ENCODE assay signal across 32 cellular contexts in the genomic region with DNA sequence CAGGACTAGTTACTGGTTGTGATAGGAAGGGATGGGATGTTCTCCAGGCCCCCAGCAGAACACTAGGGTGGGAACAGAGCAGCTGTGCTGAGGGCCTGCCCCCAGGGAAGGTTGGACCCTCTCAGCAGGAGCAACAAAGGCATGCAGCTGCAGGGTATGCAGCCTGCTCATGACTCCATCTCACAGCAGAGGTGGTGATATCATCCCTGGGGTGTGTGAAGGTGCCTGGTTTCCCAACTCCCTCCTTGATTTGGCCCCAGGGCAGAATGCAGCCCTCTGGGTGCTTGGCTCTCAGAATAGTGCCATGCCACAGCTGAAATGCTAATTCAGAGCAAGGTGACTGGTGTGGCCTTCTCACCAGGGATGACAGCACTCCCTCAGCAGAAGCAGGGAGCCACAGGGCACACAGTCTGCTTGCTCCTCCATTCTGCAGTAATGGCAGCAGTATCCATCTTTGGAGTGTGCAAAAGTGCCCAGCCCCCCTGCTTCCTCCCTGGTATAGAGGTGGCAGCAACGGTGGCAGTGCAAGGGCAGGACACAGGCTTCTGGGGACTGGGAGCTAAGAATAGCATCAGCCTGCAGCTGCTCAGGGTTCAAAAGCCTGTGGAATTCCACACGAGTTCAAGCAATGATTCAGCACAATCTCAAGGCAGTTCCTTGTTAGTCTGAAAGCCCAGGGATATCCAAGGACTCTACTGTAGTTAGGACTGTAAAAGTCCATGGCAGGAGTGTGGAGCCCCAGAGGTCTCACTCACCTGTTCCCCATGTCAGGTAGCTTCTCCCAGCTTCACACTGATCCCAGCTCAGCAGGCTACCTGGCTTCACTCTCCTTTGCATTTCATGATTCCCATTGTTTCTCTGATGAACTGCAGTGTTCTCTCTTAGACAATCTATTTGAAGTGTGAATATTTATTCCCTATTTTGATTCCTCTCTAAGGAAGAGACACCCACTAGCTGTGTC.
DNase-seq lines count a peak whose midpoint lies in the region; ATAC-seq, FAIRE-seq and TF ChIP-seq lines count a peak whose summit lies in the region.
"Had no signal": no experiment of that assay in that cellular context is flagged by ENCODE, and none has a peak within 500 bp of the region (broad histone marks: within the 10 kb centered on the region; RNA-seq: fewer than 3 reads in every experiment).

No MANE protein-coding gene starts in this region.

- TF ChIP-seq RAD21 in A549 (conservative IDR thresholded peaks at IDR 0.05 in 1 of 2, IDR thresholded peaks at IDR 0.05 in 1 of 2): no peak

- no peak overlapping the region for H3K27ac Mint-ChIP-seq in HFFc6
- H3K27ac Mint-ChIP-seq: activated CD4-positive, alpha-beta T cell treated with anti-CD3 and anti-CD28 coated beads, Interleukin-2, amount 10 ng/mL, durations not matched to agents 7 days and 5 days; activated CD8-positive, alpha-beta memory T cell treated with anti-CD3 and anti-CD28 coated beads, Interleukin-2, amount 10 ng/mL, durations not matched to agents 7 days and 5 days; activated T-cell treated with anti-CD3 and anti-CD28 coated beads, Interleukin-2, amount 50 U/mL, for 72 hours; memory B cell; naive thymus-derived CD4-positive, alpha-beta T cell; stimulated activated naive B cell treated with anti-CD40 and anti-IgM and Interleukin-4, amounts not matched to agents 10 μg/mL and 1 μg/mL and 100 μg/mL, for 72 hours; T-helper 1 cell treated with Interleukin-12 subunit alpha and Interleukin-12 subunit beta and Interleukin-4 antibody, amounts not matched to agents 30 μg/mL and 1 μg/mL, for 36 hours had no signal

- no peak for TF ChIP-seq CTCF in A549 (IDR thresholded peaks at IDR 0.05)
- TF ChIP-seq CTCF in HFFc6 (IDR thresholded peaks at IDR 0.05): no peak

- H3K9me3 Mint-ChIP-seq in HFFc6: peaks cover 31% of the 10 kb centered on the region

- DNase-seq in A549 (ENCODE audit: low read depth in 1 of 2, low spot score in 1 of 2) (peak in 1 of 2 experiments; percentile 31), HTR-8/SVneo (ENCODE audit: insufficient read length, low spot score) (no peak), astrocyte of the hippocampus (ENCODE audit: low read depth, low spot score) (peak; percentile 25), iris pigment epithelial cell (ENCODE audit: low read depth) (peak; percentile 23), NCI-H2029 (lab: John Stamatoyannopoulos, UW) (no peak), HFFc6 (no peak)
- DNase-seq: activated CD4-positive, alpha-beta T cell treated with anti-CD3 and anti-CD28 coated beads, Interleukin-2, amount 10 ng/mL, durations not matched to agents 7 days and 5 days; activated CD8-positive, alpha-beta memory T cell treated with anti-CD3 and anti-CD28 coated beads, Interleukin-2, amount 10 ng/mL, durations not matched to agents 7 days and 5 days; activated naive CD4-positive, alpha-beta T cell treated with Interleukin-2 at 50 U/mL for 16 hours; activated T-cell treated with anti-CD3 and anti-CD28 coated beads, Interleukin-2, amount 50 U/mL, for 72 hours; adrenal gland; BE2C; DND-41; glutamatergic neuron; naive thymus-derived CD4-positive, alpha-beta T cell; NCI-H1417 treated with DMSO at 0.1 percent for 48 hours; NCI-H524; Peyer's patch; spleen; stimulated activated CD4-positive, alpha-beta T cell treated with anti-CD3 and anti-CD28 coated beads, Interleukin-4, amount 100 ng/mL, for 1 hour; stimulated activated naive B cell treated with anti-CD40 and anti-IgM and Interleukin-4, amounts not matched to agents 10 μg/mL and 1 μg/mL and 100 μg/mL, for 72 hours had no signal

- WGBS in A549 (ENCODE audit: missing lambda C conversion rate): 20% methylated on average over 1 of the region's 2 CpGs

- H3K36me3 Mint-ChIP-seq in HFFc6 (ENCODE audit: low read depth): no peaks in the 10 kb centered on the region
- H3K36me3 Mint-ChIP-seq: activated CD8-positive, alpha-beta memory T cell treated with anti-CD3 and anti-CD28 coated beads, Interleukin-2, amount 10 ng/mL, durations not matched to agents 7 days and 5 days; memory B cell; naive thymus-derived CD4-positive, alpha-beta T cell; stimulated activated naive B cell treated with anti-CD40 and anti-IgM and Interleukin-4, amounts not matched to agents 10 μg/mL and 1 μg/mL and 100 μg/mL, for 72 hours had no signal

- no peaks in the 10 kb centered on the region for H3K27me3 Mint-ChIP-seq in HFFc6 (ENCODE audit: insufficient read depth)
- H3K27me3 Mint-ChIP-seq: activated CD4-positive, alpha-beta T cell treated with anti-CD3 and anti-CD28 coated beads, Interleukin-2, amount 10 ng/mL, durations not matched to agents 7 days and 5 days; activated CD8-positive, alpha-beta memory T cell treated with anti-CD3 and anti-CD28 coated beads, Interleukin-2, amount 10 ng/mL, durations not matched to agents 7 days and 5 days; memory B cell; naive thymus-derived CD4-positive, alpha-beta T cell; stimulated activated naive B cell treated with anti-CD40 and anti-IgM and Interleukin-4, amounts not matched to agents 10 μg/mL and 1 μg/mL and 100 μg/mL, for 72 hours had no signal

- H3K4me3 ChIP-seq in A549: no peak overlapping the region
- H3K4me3 ChIP-seq: adrenal gland, coronary artery, K562, Peyer's patch, spleen, suprapubic skin had no signal

- peak; percentile 30 to 35; a peak in 5 of 6 replicates for ATAC-seq in A549
- no peak for ATAC-seq in HG02884 (IDR thresholded peaks at IDR 0.05; ENCODE audit: unreplicated experiment)
- no peak for ATAC-seq in GM21825 (IDR thresholded peaks at IDR 0.05; ENCODE audit: unreplicated experiment)
- ATAC-seq: activated CD8-positive, alpha-beta memory T cell treated with anti-CD3 and anti-CD28 coated beads, Interleukin-2, amount 10 ng/mL, durations not matched to agents 7 days and 5 days; activated T-cell treated with anti-CD3 and anti-CD28 coated beads, Interleukin-2, amount 50 U/mL, for 72 hours; K562; naive thymus-derived CD4-positive, alpha-beta T cell; stimulated activated naive B cell treated with anti-CD40 and anti-IgM and Interleukin-4, amounts not matched to agents 10 μg/mL and 1 μg/mL and 100 μg/mL, for 72 hours had no signal

- no peak for TF ChIP-seq EP300 in A549 (IDR thresholded peaks at IDR 0.05)

- peaks cover 14% of the 10 kb centered on the region for H3K4me1 ChIP-seq in A549
- H3K4me1 ChIP-seq: adrenal gland, BE2C, Peyer's patch, spleen, suprapubic skin had no signal

- peak overlapping the region; percentile 57 to 75; a peak in 5 of 6 replicates for H3K27ac ChIP-seq in A549
- H3K27ac ChIP-seq: adrenal gland, coronary artery, Peyer's patch, spleen, suprapubic skin, VCaP had no signal

- no peak overlapping the region for H3K4me3 Mint-ChIP-seq in HFFc6
- H3K4me3 Mint-ChIP-seq: activated CD4-positive, alpha-beta T cell treated with anti-CD3 and anti-CD28 coated beads, Interleukin-2, amount 10 ng/mL, durations not matched to agents 7 days and 5 days; activated CD8-positive, alpha-beta memory T cell treated with anti-CD3 and anti-CD28 coated beads, Interleukin-2, amount 10 ng/mL, durations not matched to agents 7 days and 5 days; activated T-cell treated with anti-CD3 and anti-CD28 coated beads, Interleukin-2, amount 50 U/mL, for 72 hours; memory B cell; naive thymus-derived CD4-positive, alpha-beta T cell; stimulated activated naive B cell treated with anti-CD40 and anti-IgM and Interleukin-4, amounts not matched to agents 10 μg/mL and 1 μg/mL and 100 μg/mL, for 72 hours; T-helper 1 cell treated with Interleukin-12 subunit alpha and Interleukin-12 subunit beta and Interleukin-4 antibody, amounts not matched to agents 30 μg/mL and 1 μg/mL, for 36 hours had no signal

- TF ChIP-seq POLR2A in A549 (IDR thresholded peaks at IDR 0.05; ENCODE audit: low read length): no peak

- H3K9me3 ChIP-seq in A549: peaks cover 10% of the 10 kb centered on the region; the same call in 2 of the 3 replicates
- H3K9me3 ChIP-seq: adrenal gland, BE2C had no signal

- CTCF ChIA-PET in A549 (lab: Yijun Ruan, JAX): interaction anchor here (0.8 kb wide), 1 partner anchor 14 kb away, joined by 3 read pairs; no protein-coding TSS in a partner anchor

- FAIRE-seq in A549 (lab: Jason Lieb, UNC) (no peak), HTR-8/SVneo (lab: Jason Lieb, UNC) (peak; percentile 49)
- FAIRE-seq: endometrium, GM12891, K562, urothelium cell line had no signal

- no peaks in the 10 kb centered on the region for H3K4me1 Mint-ChIP-seq in HFFc6 (ENCODE audit: low read depth)
- H3K4me1 Mint-ChIP-seq: activated CD4-positive, alpha-beta T cell treated with anti-CD3 and anti-CD28 coated beads, Interleukin-2, amount 10 ng/mL, durations not matched to agents 7 days and 5 days; activated CD8-positive, alpha-beta memory T cell treated with anti-CD3 and anti-CD28 coated beads, Interleukin-2, amount 10 ng/mL, durations not matched to agents 7 days and 5 days; memory B cell; stimulated activated naive B cell treated with anti-CD40 and anti-IgM and Interleukin-4, amounts not matched to agents 10 μg/mL and 1 μg/mL and 100 μg/mL, for 72 hours had no signal

- peak overlapping the region; percentile 42 for H3K4me2 ChIP-seq in A549

- POLR2A ChIA-PET in A549 (lab: Yijun Ruan, JAX): no interaction called here

TF ChIP-seq in A549, 52 proteins besides CTCF, POLR2A, EP300 and RAD21:
- no peak for TF ChIP-seq PHF8 (IDR thresholded peaks at IDR 0.05; ENCODE audit: borderline replicate concordance, low read depth)
- TF ChIP-seq RFX5 (IDR thresholded peaks at IDR 0.05): no peak
- TF ChIP-seq TP53 (CRISPR knock-in tag; IDR thresholded peaks at IDR 0.05): no peak
- TF ChIP-seq MAFK (IDR thresholded peaks at IDR 0.05; ENCODE audit: partially characterized antibody): peak; percentile 40
- TF ChIP-seq POLR2AphosphoS2 (conservative IDR thresholded peaks at IDR 0.05; ENCODE audit: low read length): no peak
TF ChIP-seq in A549: peak in this region for 1.

Comparison
In these comparisons a context has a peak if more than half of its experiments do, and no peak if none do; other contexts are left out.
1. ATAC-seq: peak in A549 (2 of 2); none in HG02884 (single experiment) and GM21825 (single experiment).
2. DNase-seq: peak in astrocyte of the hippocampus (single experiment) and iris pigment epithelial cell (single experiment); none in HTR-8/SVneo (single experiment), NCI-H2029 (single experiment) and HFFc6 (single experiment).